8 cellular contexts compared by ENCODE assay signal in the genomic region with DNA sequence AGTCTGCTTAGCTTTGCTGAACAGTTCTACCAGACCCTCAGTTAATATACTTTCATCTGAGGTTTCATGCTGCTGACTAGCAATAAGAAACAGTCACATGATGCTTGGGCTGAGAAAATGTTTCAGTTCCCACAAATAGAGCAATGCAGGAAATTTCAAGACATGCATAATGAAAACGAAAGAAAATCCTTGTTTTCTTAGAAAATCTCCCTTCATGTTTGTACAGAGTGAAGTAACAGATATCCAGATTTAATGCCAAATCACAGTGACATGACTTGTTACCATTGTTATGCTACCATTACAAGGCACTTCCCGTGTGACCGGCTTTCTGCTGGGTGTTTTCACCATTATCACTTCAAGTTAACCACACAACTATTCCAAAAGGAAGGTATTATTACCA.
DNase-seq lines count a peak whose midpoint lies in the region; ATAC-seq and TF ChIP-seq lines count a peak whose summit lies in the region.

No MANE protein-coding gene starts in this region.

- H3K4me3 ChIP-seq in GM06990 (replicated peaks; ENCODE audit: low read depth, low read length) (no peak overlapping the region; the same call in 1 of the 2 replicates), MM.1S (ENCODE audit: low read length) (peak overlapping the region; percentile 53), lower lobe of right lung (no peak overlapping the region), sigmoid colon (no peak overlapping the region)

- H3K9me3 Mint-ChIP-seq in activated CD4-positive, alpha-beta memory T cell treated with anti-CD3 and anti-CD28 coated beads, Interleukin-2, amount 10 ng/mL, durations not matched to agents 7 days and 5 days, result no peaks in the 10 kb centered on the region
- no peaks in the 10 kb centered on the region for H3K9me3 Mint-ChIP-seq in T-helper 2 cell treated with Interferon-gamma antibody and Interleukin-4, amounts not matched to agents 5 μg/mL and 100 μg/mL, for 36 hours

- POLR2A ChIA-PET in activated CD4-positive, alpha-beta memory T cell treated with anti-CD3 and anti-CD28 coated beads, Interleukin-2, amount 10 ng/mL, durations not matched to agents 7 days and 5 days (lab: Charles Lee), result no interaction called here

- no peaks in the 10 kb centered on the region for H3K36me3 Mint-ChIP-seq in activated CD4-positive, alpha-beta memory T cell treated with anti-CD3 and anti-CD28 coated beads, Interleukin-2, amount 10 ng/mL, durations not matched to agents 7 days and 5 days (ENCODE audit: low read depth)
- no peaks in the 10 kb centered on the region for H3K36me3 Mint-ChIP-seq in T-helper 2 cell treated with Interferon-gamma antibody and Interleukin-4, amounts not matched to agents 5 μg/mL and 100 μg/mL, for 36 hours (ENCODE audit: low read depth)

- H3K4me3 Mint-ChIP-seq in activated CD4-positive, alpha-beta memory T cell treated with anti-CD3 and anti-CD28 coated beads, Interleukin-2, amount 10 ng/mL, durations not matched to agents 7 days and 5 days, result no peak overlapping the region
- no peak overlapping the region for H3K4me3 Mint-ChIP-seq in T-helper 2 cell treated with Interferon-gamma antibody and Interleukin-4, amounts not matched to agents 5 μg/mL and 100 μg/mL, for 36 hours

- no peaks in the 10 kb centered on the region for H3K9me3 ChIP-seq in MM.1S (replicated peaks; ENCODE audit: insufficient read depth, low read length)
- H3K9me3 ChIP-seq in lower lobe of right lung, result no peaks in the 10 kb centered on the region
- no peaks in the 10 kb centered on the region for H3K9me3 ChIP-seq in sigmoid colon

- H2AFZ ChIP-seq in MM.1S (ENCODE audit: low read length), result peak overlapping the region; percentile 3; the same call in 1 of the 2 replicates

- peaks cover 76% of the 10 kb centered on the region for H3K79me2 ChIP-seq in MM.1S (ENCODE audit: low read length)

- H3K9me2 ChIP-seq in MM.1S (replicated peaks; ENCODE audit: insufficient read depth, low read length), result no peaks in the 10 kb centered on the region

- DNase-seq in GM06990 (ENCODE audit: extremely low read depth, insufficient read length) (peak; percentile 33), MM.1S (peak; percentile 92), lower lobe of right lung (peak; percentile 51), epidermal melanocyte (ENCODE audit: insufficient read length, low spot score) (no peak), sigmoid colon (no peak)
- DNase-seq in activated CD4-positive, alpha-beta memory T cell treated with anti-CD3 and anti-CD28 coated beads, Interleukin-2, amount 10 ng/mL, durations not matched to agents 7 days and 5 days, result no peak
- no peak for DNase-seq in T-helper 2 cell treated with Interferon-gamma antibody and Interleukin-4, amounts not matched to agents 5 μg/mL and 100 μg/mL, for 36 hours (ENCODE audit: low spot score)

- intact Hi-C loops in lower lobe of right lung (cut with DNase I) (no loop called here), sigmoid colon (cut with DNase I) (no loop called here)

- CTCF ChIA-PET in activated CD4-positive, alpha-beta memory T cell treated with anti-CD3 and anti-CD28 coated beads, Interleukin-2, amount 10 ng/mL, durations not matched to agents 7 days and 5 days (lab: Charles Lee), result no interaction called here

- WGBS in sigmoid colon, 2 donors, result 43 to 73% methylated on average over 3 of the region's 3 CpGs

- H3K27ac ChIP-seq in MM.1S (ENCODE audit: low read length), result peak overlapping the region; percentile 83
- H3K27ac ChIP-seq in lower lobe of right lung, result peak overlapping the region; percentile 54
- peak overlapping the region in 2 of 4 donors; percentile 48 to 50 for H3K27ac ChIP-seq in sigmoid colon

- H3K4me2 ChIP-seq in MM.1S (ENCODE audit: low read depth, low read length), result peak overlapping the region; percentile 84

- no peaks in the 10 kb centered on the region for H3K36me3 ChIP-seq in GM06990 (ENCODE audit: control insufficient read depth, insufficient read depth, low read length)
- H3K36me3 ChIP-seq in MM.1S (replicated peaks; ENCODE audit: insufficient read depth, low read length), result no peaks in the 10 kb centered on the region
- H3K36me3 ChIP-seq in lower lobe of right lung, result no peaks in the 10 kb centered on the region
- H3K36me3 ChIP-seq in sigmoid colon, result no peaks in the 10 kb centered on the region

- TF ChIP-seq CTCF in GM06990 (IDR thresholded peaks at IDR 0.05; ENCODE audit: insufficient read depth, low read length, poor library complexity, severe bottlenecking) (no peak), MM.1S (IDR thresholded peaks at IDR 0.05; ENCODE audit: low read length) (no peak), lower lobe of right lung (IDR thresholded peaks at IDR 0.05) (no peak), sigmoid colon (IDR thresholded peaks at IDR 0.05) (no peak)

- H3K9ac ChIP-seq in MM.1S (ENCODE audit: low read length), result peak overlapping the region; percentile 53

- no peak for TF ChIP-seq EP300 in sigmoid colon (IDR thresholded peaks at IDR 0.05)

- ATAC-seq in GM21723 (IDR thresholded peaks at IDR 0.05; ENCODE audit: unreplicated experiment), result peak; percentile 59
- peak; percentile 27 to 42 for ATAC-seq in lower lobe of right lung

- H3K27ac Mint-ChIP-seq in activated CD4-positive, alpha-beta memory T cell treated with anti-CD3 and anti-CD28 coated beads, Interleukin-2, amount 10 ng/mL, durations not matched to agents 7 days and 5 days, result no peak overlapping the region
- no peak overlapping the region for H3K27ac Mint-ChIP-seq in T-helper 2 cell treated with Interferon-gamma antibody and Interleukin-4, amounts not matched to agents 5 μg/mL and 100 μg/mL, for 36 hours

- peaks cover 10% of the 10 kb centered on the region for H3K4me1 Mint-ChIP-seq in activated CD4-positive, alpha-beta memory T cell treated with anti-CD3 and anti-CD28 coated beads, Interleukin-2, amount 10 ng/mL, durations not matched to agents 7 days and 5 days
- peaks cover 7% of the 10 kb centered on the region for H3K4me1 Mint-ChIP-seq in T-helper 2 cell treated with Interferon-gamma antibody and Interleukin-4, amounts not matched to agents 5 μg/mL and 100 μg/mL, for 36 hours (ENCODE audit: low read depth)

- H3K27me3 ChIP-seq in GM06990 (replicated peaks; ENCODE audit: control insufficient read depth, insufficient read depth, low read length) (no peaks in the 10 kb centered on the region), MM.1S (replicated peaks; ENCODE audit: insufficient read depth, low read length) (no peaks in the 10 kb centered on the region), lower lobe of right lung (ENCODE audit: low read depth) (no peaks in the 10 kb centered on the region), sigmoid colon (no peaks in the 10 kb centered on the region)

- H4K20me1 ChIP-seq in MM.1S (ENCODE audit: insufficient read depth, low read length), result no peaks in the 10 kb centered on the region

- TF ChIP-seq POLR2A in sigmoid colon (IDR thresholded peaks at IDR 0.05), result no peak

- H3F3A ChIP-seq in MM.1S (ENCODE audit: insufficient read depth, low read length), result peaks cover 50% of the 10 kb centered on the region

- H3K27me3 Mint-ChIP-seq in activated CD4-positive, alpha-beta memory T cell treated with anti-CD3 and anti-CD28 coated beads, Interleukin-2, amount 10 ng/mL, durations not matched to agents 7 days and 5 days, result peaks cover 6% of the 10 kb centered on the region
- H3K27me3 Mint-ChIP-seq in T-helper 2 cell treated with Interferon-gamma antibody and Interleukin-4, amounts not matched to agents 5 μg/mL and 100 μg/mL, for 36 hours (ENCODE audit: low read depth), result peaks cover 11% of the 10 kb centered on the region

- H3K4me1 ChIP-seq in MM.1S (ENCODE audit: low read length) (peaks cover 67% of the 10 kb centered on the region), lower lobe of right lung (peaks cover 60% of the 10 kb centered on the region), sigmoid colon (peaks cover 0 to 6% (median 2%) of the 10 kb centered on the region in 4 donors)

Comparison
In these comparisons a context has a peak if more than half of its experiments do, and no peak if none do; other contexts are left out.
1. DNase-seq: peak in GM06990 (single experiment), MM.1S (single experiment) and lower lobe of right lung (single experiment); none in epidermal melanocyte (single experiment), sigmoid colon (single experiment), activated CD4-positive, alpha-beta memory T cell treated with anti-CD3 and anti-CD28 coated beads, Interleukin-2, amount 10 ng/mL, durations not matched to agents 7 days and 5 days (single experiment) and T-helper 2 cell treated with Interferon-gamma antibody and Interleukin-4, amounts not matched to agents 5 μg/mL and 100 μg/mL, for 36 hours (single experiment).